Comparison of ENCODE assay signal across 8 cellular contexts in genomic region chr14:76773188-76773885, GRCh38. TPM values are rescaled to one million over a fixed set of nuclear protein-coding genes. Genes with fewer than 3 reads are reported as not detected.
DNase-seq lines count a peak whose midpoint lies in the region; ATAC-seq and TF ChIP-seq lines count a peak whose summit lies in the region.

No MANE protein-coding gene starts in this region.

- intact Hi-C loops in tibial artery (cut with DNase I; ENCODE audit: low total_unique reads), result no loop called here

- H3K27me3 ChIP-seq in liver (ENCODE audit: control insufficient read depth in 4 of 4, insufficient read depth in 4 of 4, low read length in 3 of 4), result no peaks in the 10 kb centered on the region
- H3K27me3 ChIP-seq in tibial artery, result no peaks in the 10 kb centered on the region

- H3K36me3 ChIP-seq in liver (ENCODE audit: control insufficient read depth in 4 of 4, insufficient read depth in 3 of 4, low read depth in 1 of 4, low read length in 3 of 4) (no peaks in the 10 kb centered on the region), tibial artery (peaks cover 10 to 28% (median 24%) of the 10 kb centered on the region in 3 donors)

- no peak for TF ChIP-seq CTCF in liver (IDR thresholded peaks at IDR 0.05; ENCODE audit: low read depth, low read length, missing input control)
- TF ChIP-seq CTCF in tibial artery (IDR thresholded peaks at IDR 0.05), result no peak

- H3K9ac ChIP-seq in liver (ENCODE audit: low read depth in 1 of 2, low read length in 2 of 2), result no peak overlapping the region

- H3K4me3 ChIP-seq in liver (ENCODE audit: low read depth in 1 of 3, low read length in 3 of 3), result no peak overlapping the region
- H3K4me3 ChIP-seq in tibial artery, result peak overlapping the region in 1 of 2 donors; percentile 1

- no peaks in the 10 kb centered on the region for H3K9me3 ChIP-seq in liver (ENCODE audit: control insufficient read depth in 4 of 4, low read length in 3 of 4)
- H3K9me3 ChIP-seq in tibial artery, result no peaks in the 10 kb centered on the region

- DNase-seq in AG20443 (ENCODE audit: low spot score), result peak; percentile 91
- DNase-seq in NCI-H69 (lab: John Stamatoyannopoulos, UW), result peak; percentile 25
- DNase-seq in tibial artery, result peak; percentile 93 to 94
- DNase-seq in DMS114 treated with DMSO at 0.1 percent for 48 hours (lab: John Stamatoyannopoulos, UW; ENCODE audit: unreplicated experiment), result no peak

- 39% methylated on average over 8 of the region's 8 CpGs for WGBS in liver

- no peak for TF ChIP-seq RAD21 in liver (IDR thresholded peaks at IDR 0.05)

- no peak for ATAC-seq in GM21390 (IDR thresholded peaks at IDR 0.05; ENCODE audit: unreplicated experiment)
- no peak for ATAC-seq in GM21723 (IDR thresholded peaks at IDR 0.05; ENCODE audit: unreplicated experiment)

- H3K4me1 ChIP-seq in liver (ENCODE audit: control insufficient read depth in 4 of 4, insufficient read depth in 4 of 4, low read length in 3 of 4) (peaks cover 0 to 8% (median 0%) of the 10 kb centered on the region in 4 donors), tibial artery (peaks cover 0 to 67% (median 56%) of the 10 kb centered on the region in 4 donors)

- peak overlapping the region; percentile 83 for H3K27ac ChIP-seq in cingulate gyrus (ENCODE audit: low read depth, low read length)
- peak overlapping the region; percentile 51 to 59 for H3K27ac ChIP-seq in liver (ENCODE audit: low read depth in 1 of 2, low read length in 2 of 2)
- H3K27ac ChIP-seq in tibial artery, result peak overlapping the region; percentile 89 to 97

TF ChIP-seq in liver, 16 proteins besides CTCF, POLR2A, EP300 and RAD21:
- TF ChIP-seq YY1 (IDR thresholded peaks at IDR 0.05), result no peak
- no peak for TF ChIP-seq EGR1 (IDR thresholded peaks at IDR 0.05; ENCODE audit: low read depth in 2 of 2)
- peak in 1 of 2 donors; percentile 25 for TF ChIP-seq JUND (IDR thresholded peaks at IDR 0.05)
- no peak for TF ChIP-seq ATF3 (IDR thresholded peaks at IDR 0.05)

RNA-seq across cellular contexts. Expression of gene VASH1, which starts 12.1 kb away (rescaled TPM):
- total RNA-seq in liver, result 1 to 10 TPM; 5.2 to 5.9 TPM
- 1 to 10 TPM in 1 of 2 donors, under 1 TPM in 1; 0.94 to 3.4 TPM for polyA plus RNA-seq in liver

RNA-seq across cellular contexts. Expression of gene ANGEL1, which starts 39.3 kb away (rescaled TPM):
- total RNA-seq in liver, result 10 to 100 TPM; 12.0 to 15.9 TPM
- polyA plus RNA-seq in liver, result 1 to 10 TPM; 5.2 to 7.3 TPM

RNA-seq across cellular contexts. Expression of gene LRRC74A, which starts 52.9 kb away (rescaled TPM):
- total RNA-seq in liver, result not detected
- polyA plus RNA-seq in liver, result not detected
